Comparison of ENCODE assay signal across 1 cellular context in the genomic region with DNA sequence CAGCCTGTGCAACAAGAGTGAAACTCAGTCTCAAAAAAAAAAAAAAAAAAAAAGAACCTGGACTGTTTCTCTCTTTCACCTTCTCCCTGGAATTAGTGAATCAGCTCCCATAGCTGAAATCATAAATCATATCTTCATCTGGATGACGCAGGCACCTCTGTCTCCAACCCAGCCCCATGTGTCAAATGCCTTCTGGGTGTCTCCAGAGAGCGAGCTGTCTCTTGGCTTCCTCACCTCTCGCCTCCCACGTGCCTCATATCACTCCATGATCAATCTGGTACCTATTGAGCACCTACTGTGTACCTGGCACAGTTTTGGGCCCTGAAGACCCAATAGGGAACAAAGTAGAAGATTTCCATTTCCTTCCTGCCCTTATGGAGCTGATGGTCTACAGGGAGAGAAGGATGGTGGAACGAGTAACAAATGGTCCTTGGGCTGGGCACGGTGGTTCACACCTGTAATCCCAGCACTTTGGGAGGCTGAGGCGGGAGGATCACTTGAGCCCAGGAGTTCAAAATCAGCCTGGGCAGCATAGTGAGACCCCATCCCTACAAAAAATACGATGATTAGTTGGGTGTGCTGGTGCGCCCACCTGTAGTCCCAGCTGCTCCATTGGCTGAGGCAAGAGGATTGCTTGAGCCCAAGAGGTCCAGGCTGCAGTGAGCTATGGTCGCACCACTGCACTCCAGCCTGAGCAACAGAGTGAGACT.
TF ChIP-seq lines count a peak whose summit lies in the region.

No MANE protein-coding gene starts in this region.

TF ChIP-seq in GM23338, 12 proteins besides CTCF, POLR2A, EP300 and RAD21:
- TF ChIP-seq POLR2AphosphoS5 (IDR thresholded peaks at IDR 0.05; ENCODE audit: low read depth) (no peak), CREB1 (CRISPR knock-in tag; IDR thresholded peaks at IDR 0.05; ENCODE audit: low read depth) (no peak), ZNF331 (CRISPR knock-in tag; IDR thresholded peaks at IDR 0.05; ENCODE audit: low read depth) (no peak), ZNF114 (CRISPR knock-in tag; IDR thresholded peaks at IDR 0.05) (no peak), STAT1 (IDR thresholded peaks at IDR 0.05; ENCODE audit: unreplicated experiment) (no peak), REST (IDR thresholded peaks at IDR 0.05; ENCODE audit: unreplicated experiment) (no peak), EZH2phosphoT487 (IDR thresholded peaks at IDR 0.05; ENCODE audit: unreplicated experiment) (no peak), NANOG (IDR thresholded peaks at IDR 0.05; ENCODE audit: borderline replicate concordance) (no peak), ETS1 (IDR thresholded peaks at IDR 0.05) (no peak), EZH2 (IDR thresholded peaks at IDR 0.05; ENCODE audit: low read depth, unreplicated experiment) (no peak), ZNF462 (CRISPR knock-in tag; IDR thresholded peaks at IDR 0.05) (no peak), JUNB (IDR thresholded peaks at IDR 0.05; ENCODE audit: unreplicated experiment) (no peak)
